ENCODE assay signal across 16 cellular contexts in genomic region chr3:20974389-20974788, GRCh38.
DNase-seq lines count a peak whose midpoint lies in the region; ATAC-seq and TF ChIP-seq lines count a peak whose summit lies in the region.
"Had no signal": no experiment of that assay in that cellular context is flagged by ENCODE, and none has a peak within 500 bp of the region (broad histone marks: within the 10 kb centered on the region; RNA-seq: fewer than 3 reads in every experiment).

No MANE protein-coding gene starts in this region.

- H3K79me1 ChIP-seq in mesendoderm (ENCODE audit: low read length) (no peaks in the 10 kb centered on the region), trophoblast cell (ENCODE audit: low read length) (no peaks in the 10 kb centered on the region)

- no peaks in the 10 kb centered on the region for H3K9me3 ChIP-seq in trophoblast cell (ENCODE audit: insufficient read depth, low read depth, low read length)

- H3K27me3 ChIP-seq in GM23338 (ENCODE audit: insufficient read depth) = no peaks in the 10 kb centered on the region
- no peaks in the 10 kb centered on the region for H3K27me3 ChIP-seq in mesendoderm (ENCODE audit: insufficient read depth, low read length, poor library complexity)
- H3K27me3 ChIP-seq in brain microvascular endothelial cell (replicated peaks) = no peaks in the 10 kb centered on the region
- no peaks in the 10 kb centered on the region for H3K27me3 ChIP-seq in trophoblast cell (ENCODE audit: insufficient read depth, low read length)

- H2BK5ac ChIP-seq in mesendoderm (ENCODE audit: low read length) (peak overlapping the region; percentile 79), trophoblast cell (ENCODE audit: low read depth, low read length, poor library complexity) (no peak overlapping the region)

- peak overlapping the region; percentile 59 for H3K56ac ChIP-seq in mesendoderm (ENCODE audit: low read length)

- H3K4me3 Mint-ChIP-seq in GM23338 = no peak overlapping the region
- H3K4me3 Mint-ChIP-seq in activated CD8-positive, alpha-beta T cell treated with anti-CD3 and anti-CD28 coated beads, Interleukin-2, amount 10 ng/mL, durations not matched to agents 7 days and 5 days = no peak overlapping the region
- H3K4me3 Mint-ChIP-seq: CD8-positive, alpha-beta memory T cell had no signal

- peaks cover 35% of the 10 kb centered on the region for H3K4me1 Mint-ChIP-seq in GM23338
- no peaks in the 10 kb centered on the region for H3K4me1 Mint-ChIP-seq in activated CD8-positive, alpha-beta T cell treated with anti-CD3 and anti-CD28 coated beads, Interleukin-2, amount 10 ng/mL, durations not matched to agents 7 days and 5 days (ENCODE audit: low read depth)
- H3K4me1 Mint-ChIP-seq: CD8-positive, alpha-beta memory T cell had no signal

- H3K27me3 Mint-ChIP-seq in GM23338 (ENCODE audit: insufficient read depth, low read depth, poor library complexity) = peaks cover 4% of the 10 kb centered on the region
- no peaks in the 10 kb centered on the region for H3K27me3 Mint-ChIP-seq in activated CD8-positive, alpha-beta T cell treated with anti-CD3 and anti-CD28 coated beads, Interleukin-2, amount 10 ng/mL, durations not matched to agents 7 days and 5 days (ENCODE audit: low read depth)

- no peak overlapping the region for H3K9ac ChIP-seq in mesendoderm (ENCODE audit: low read length)
- no peak overlapping the region for H3K9ac ChIP-seq in trophoblast cell (ENCODE audit: low read length)

- peak overlapping the region; percentile 33 for H2BK120ac ChIP-seq in mesendoderm (ENCODE audit: low read depth, low read length)
- H2BK120ac ChIP-seq in trophoblast cell (ENCODE audit: insufficient read depth, low read length, poor library complexity) = no peak overlapping the region

- no peak overlapping the region for H4K12ac ChIP-seq in trophoblast cell (ENCODE audit: low read depth, low read length)

- no peaks in the 10 kb centered on the region for H3F3A ChIP-seq in GM23338 (replicated peaks; ENCODE audit: low read depth)

- H4K8ac ChIP-seq in mesendoderm (ENCODE audit: low read depth, low read length) = no peak overlapping the region
- H4K8ac ChIP-seq in trophoblast cell (ENCODE audit: low read depth, low read length) = no peak overlapping the region

- H3K4ac ChIP-seq in mesendoderm (ENCODE audit: low read depth, low read length) (peak overlapping the region; percentile 99), trophoblast cell (ENCODE audit: low read depth, low read length) (no peak overlapping the region)

- no peaks in the 10 kb centered on the region for H3K36me3 Mint-ChIP-seq in GM23338 (ENCODE audit: low read depth)
- no peaks in the 10 kb centered on the region for H3K36me3 Mint-ChIP-seq in activated CD8-positive, alpha-beta T cell treated with anti-CD3 and anti-CD28 coated beads, Interleukin-2, amount 10 ng/mL, durations not matched to agents 7 days and 5 days (ENCODE audit: low read depth)
- H3K36me3 Mint-ChIP-seq: CD8-positive, alpha-beta memory T cell had no signal

- H3K23ac ChIP-seq in mesendoderm (ENCODE audit: low read length) = no peak overlapping the region
- no peak overlapping the region for H3K23ac ChIP-seq in trophoblast cell (ENCODE audit: low read length)

- no CpG with 5 or more reads among the region's 3 CpGs for WGBS in mesendoderm (ENCODE audit: extremely low coverage, insufficient coverage, low lambda C conversion rate)
- no CpG with 5 or more reads among the region's 3 CpGs for WGBS in trophoblast cell (ENCODE audit: extremely low coverage, insufficient coverage, insufficient read length)

- no peaks in the 10 kb centered on the region for H3K36me3 ChIP-seq in GM23338 (ENCODE audit: insufficient read depth)
- no peaks in the 10 kb centered on the region for H3K36me3 ChIP-seq in mesendoderm (ENCODE audit: control insufficient read depth, insufficient read depth, low read length)
- H3K36me3 ChIP-seq in brain microvascular endothelial cell (replicated peaks) = no peaks in the 10 kb centered on the region
- no peaks in the 10 kb centered on the region for H3K36me3 ChIP-seq in trophoblast cell (ENCODE audit: control insufficient read depth in 1 of 2, insufficient read depth in 2 of 2, low read length in 2 of 2)

- CTCF ChIA-PET in activated CD8-positive, alpha-beta T cell treated with anti-CD3 and anti-CD28 coated beads, Interleukin-2, amount 10 ng/mL, durations not matched to agents 7 days and 5 days (lab: Charles Lee) = no interaction called here

- H3K4me1 ChIP-seq in GM23338 (ENCODE audit: insufficient read depth) (peaks cover 28% of the 10 kb centered on the region), mesendoderm (ENCODE audit: control insufficient read depth, low read depth, low read length) (peaks cover 13% of the 10 kb centered on the region), trophoblast cell (ENCODE audit: control insufficient read depth in 1 of 2, insufficient read depth in 2 of 2, low read length in 2 of 2) (peaks cover 0 to 5% of the 10 kb centered on the region in 2 experiments)

- peak overlapping the region; percentile 90 for H2AK5ac ChIP-seq in mesendoderm (ENCODE audit: low read length)
- no peak overlapping the region for H2AK5ac ChIP-seq in trophoblast cell (ENCODE audit: low read length)

- H3K79me2 ChIP-seq in GM23338 (replicated peaks; ENCODE audit: insufficient read depth) = no peaks in the 10 kb centered on the region
- no peaks in the 10 kb centered on the region for H3K79me2 ChIP-seq in mesendoderm (ENCODE audit: control insufficient read depth, insufficient read depth, low read length)
- H3K79me2 ChIP-seq in trophoblast cell (ENCODE audit: control insufficient read depth, insufficient read depth, low read length, poor library complexity) = no peaks in the 10 kb centered on the region

- H3K9me2 ChIP-seq in GM23338 (ENCODE audit: insufficient read depth) = peaks cover 5% of the 10 kb centered on the region; the same call in 1 of the 2 replicates

- H2AFZ ChIP-seq in GM23338 (0 out of 2 replicates have a peak overlapping the region, but pooled peaks have one; percentile 9), trophoblast cell (ENCODE audit: insufficient read depth, low read length, poor library complexity) (no peak overlapping the region)

- no peak overlapping the region for H3K27ac Mint-ChIP-seq in GM23338
- no peak overlapping the region for H3K27ac Mint-ChIP-seq in activated CD8-positive, alpha-beta T cell treated with anti-CD3 and anti-CD28 coated beads, Interleukin-2, amount 10 ng/mL, durations not matched to agents 7 days and 5 days
- H3K27ac Mint-ChIP-seq: CD8-positive, alpha-beta memory T cell had no signal

- H3K14ac ChIP-seq in trophoblast cell (ENCODE audit: low read length) = no peak overlapping the region

- H4K91ac ChIP-seq in trophoblast cell (ENCODE audit: low read depth, low read length) = no peak overlapping the region

- H3K4me2 ChIP-seq in GM23338 = no peak overlapping the region
- no peak overlapping the region for H3K4me2 ChIP-seq in mesendoderm (ENCODE audit: low read length)
- H3K4me2 ChIP-seq in trophoblast cell (ENCODE audit: low read length) = no peak overlapping the region

- DNase-seq in AG10803 (ENCODE audit: low read depth) = peak; percentile 17
- no peak for DNase-seq in GM23338 (ENCODE audit: low spot score)
- peak; percentile 12 for DNase-seq in SK-N-DZ (ENCODE audit: low spot score)
- DNase-seq in mesendoderm = peak; percentile 64
- no peak for DNase-seq in activated CD8-positive, alpha-beta T cell treated with anti-CD3 and anti-CD28 coated beads, Interleukin-2, amount 10 ng/mL, durations not matched to agents 7 days and 5 days
- DNase-seq in brain microvascular endothelial cell = no peak
- no peak for DNase-seq in trophoblast cell
- DNase-seq: C1 segment of cervical spinal cord; CD8-positive, alpha-beta memory T cell; DMS79; KBM-7; MV-4-11; NCI-H1417; NCI-H1930; OCI-M1; SHP77 had no signal

- H3K18ac ChIP-seq in mesendoderm (ENCODE audit: low read length) (peak overlapping the region; percentile 89), trophoblast cell (ENCODE audit: low read length) (no peak overlapping the region)

- no peak overlapping the region for H4K5ac ChIP-seq in mesendoderm (ENCODE audit: low read length)

- TF ChIP-seq CTCF in AG10803 (conservative IDR thresholded peaks at IDR 0.05; ENCODE audit: low read length) = no peak
- no peak for TF ChIP-seq CTCF in GM23338 (conservative IDR thresholded peaks at IDR 0.05; ENCODE audit: low read depth in 2 of 2)
- no peak for TF ChIP-seq CTCF in brain microvascular endothelial cell (IDR thresholded peaks at IDR 0.05; ENCODE audit: low read depth, low read length, missing control alignments)

- no peak overlapping the region for H3K4me3 ChIP-seq in AG10803 (ENCODE audit: low read length)
- H3K4me3 ChIP-seq in GM23338 = no peak overlapping the region
- no peak overlapping the region for H3K4me3 ChIP-seq in mesendoderm (ENCODE audit: low read length)
- H3K4me3 ChIP-seq in brain microvascular endothelial cell (ENCODE audit: low read depth, low read length) = no peak overlapping the region
- no peak overlapping the region for H3K4me3 ChIP-seq in trophoblast cell (ENCODE audit: low read depth, low read length)

- no peak overlapping the region for H3K27ac ChIP-seq in GM23338 (ENCODE audit: low read depth)
- H3K27ac ChIP-seq in mesendoderm (ENCODE audit: low read depth, low read length) = no peak overlapping the region
- H3K27ac ChIP-seq in brain microvascular endothelial cell = no peak overlapping the region
- H3K27ac ChIP-seq in trophoblast cell (ENCODE audit: low read depth, low read length) = no peak overlapping the region

- H3K9me3 Mint-ChIP-seq in GM23338 = peaks cover 4% of the 10 kb centered on the region; the same call in 2 of the 3 replicates
- H3K9me3 Mint-ChIP-seq in activated CD8-positive, alpha-beta T cell treated with anti-CD3 and anti-CD28 coated beads, Interleukin-2, amount 10 ng/mL, durations not matched to agents 7 days and 5 days (ENCODE audit: insufficient read depth) = peaks cover 20% of the 10 kb centered on the region

- H2BK15ac ChIP-seq in mesendoderm (replicated peaks; ENCODE audit: low read depth) = no peak overlapping the region

- no peaks in the 10 kb centered on the region for H4K20me1 ChIP-seq in GM23338 (replicated peaks; ENCODE audit: insufficient read depth)

- no peak for ATAC-seq in GM23338
- no peak for ATAC-seq in activated CD8-positive, alpha-beta T cell treated with anti-CD3 and anti-CD28 coated beads, Interleukin-2, amount 10 ng/mL, durations not matched to agents 7 days and 5 days

- POLR2A ChIA-PET in activated CD8-positive, alpha-beta T cell treated with anti-CD3 and anti-CD28 coated beads, Interleukin-2, amount 10 ng/mL, durations not matched to agents 7 days and 5 days (lab: Charles Lee) = no interaction called here

- in situ Hi-C loops in brain microvascular endothelial cell (cut with HindIII; ENCODE audit: low pct_ligation_motif_present, low sequenced_read_pairs) = no loop called here

- no peak overlapping the region for H2BK12ac ChIP-seq in trophoblast cell (ENCODE audit: low read length)

TF ChIP-seq in GM23338, 12 proteins besides CTCF, POLR2A, EP300 and RAD21 (continues in another document):
- no peak for TF ChIP-seq EZH2phosphoT487 (IDR thresholded peaks at IDR 0.05; ENCODE audit: unreplicated experiment)

Comparison
In these comparisons a context has a peak if more than half of its experiments do, and no peak if none do; other contexts are left out.
1. DNase-seq: peak in AG10803 (single experiment), SK-N-DZ (single experiment) and mesendoderm (single experiment); none in GM23338 (single experiment), activated CD8-positive, alpha-beta T cell treated with anti-CD3 and anti-CD28 coated beads, Interleukin-2, amount 10 ng/mL, durations not matched to agents 7 days and 5 days (single experiment), brain microvascular endothelial cell (single experiment) and trophoblast cell (0 of 2).